Comparison of ENCODE assay signal across 16 cellular contexts in the genomic region with DNA sequence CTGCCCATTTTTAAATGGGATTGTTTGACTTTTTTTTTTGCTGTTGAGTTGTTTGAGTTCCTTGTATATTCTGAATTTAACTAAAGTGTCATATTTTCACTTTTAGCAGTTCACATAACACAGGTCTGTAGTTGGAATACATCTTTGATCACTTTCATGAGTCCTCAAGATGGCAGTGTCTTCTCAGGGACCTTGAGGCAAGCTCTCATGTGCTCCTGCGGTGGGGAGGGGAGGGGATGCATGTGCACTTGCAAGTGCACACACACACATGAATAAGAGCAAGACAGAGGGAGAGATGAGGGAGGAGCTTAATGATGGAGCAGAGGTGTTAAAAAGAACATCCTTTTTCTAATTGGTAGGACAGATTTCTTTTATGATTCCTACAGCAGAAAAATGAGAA.
DNase-seq lines count a peak whose midpoint lies in the region; ATAC-seq and TF ChIP-seq lines count a peak whose summit lies in the region.
"Had no signal": no experiment of that assay in that cellular context is flagged by ENCODE, and none has a peak within 500 bp of the region (broad histone marks: within the 10 kb centered on the region; RNA-seq: fewer than 3 reads in every experiment).

No MANE protein-coding gene starts in this region.

- peaks cover 5 to 17% (median 6%) of the 10 kb centered on the region in 4 donors for H3K4me1 Mint-ChIP-seq in CD4-positive, CD25-positive, alpha-beta regulatory T cell
- H3K4me1 Mint-ChIP-seq in activated T-helper 1 cell treated with anti-CD3 and anti-CD28 coated beads, Interleukin-12 subunit alpha, Interleukin-12 subunit beta, Interleukin-2, Interleukin-4 antibody, amounts not matched to agents 30 ng/mL and 10 ng/mL and 1 ng/mL, durations not matched to agents 14 hours and 24 hours and 36 hours (ENCODE audit: low read depth): peaks cover 15% of the 10 kb centered on the region
- H3K4me1 Mint-ChIP-seq in naive thymus-derived CD8-positive, alpha-beta T cell: peaks cover 10 to 20% (median 16%) of the 10 kb centered on the region in 4 donors

- TF ChIP-seq POLR2A in spleen (IDR thresholded peaks at IDR 0.05): no peak
- TF ChIP-seq POLR2A in lower leg skin (IDR thresholded peaks at IDR 0.05): no peak

- DNase-seq in CD4-positive, CD25-positive, alpha-beta regulatory T cell: peak; percentile 35 to 78 (median 48)
- DNase-seq in T-helper 22 cell (ENCODE audit: low read depth): peak; percentile 20
- peak; percentile 35 for DNase-seq in activated T-helper 1 cell treated with anti-CD3 and anti-CD28 coated beads, Interleukin-12 subunit alpha, Interleukin-12 subunit beta, Interleukin-2, Interleukin-4 antibody, amounts not matched to agents 30 ng/mL and 10 ng/mL and 1 ng/mL, durations not matched to agents 14 hours and 24 hours and 36 hours (ENCODE audit: low spot score)
- peak in 8 of 10 donors; percentile 13 to 74 (median 51) for DNase-seq in naive thymus-derived CD8-positive, alpha-beta T cell
- DNase-seq in posterior cingulate gyrus: no peak
- DNase-seq in spleen: no peak
- DNase-seq in lower leg skin (ENCODE audit: low spot score in 2 of 2): no peak
- DNase-seq: HCEC 1CT; Kasumi-1; mammary epithelial cell; NCI-H187 treated with DMSO at 0.1 percent for 48 hours; NK-92 treated with Interleukin-12 subunit alpha and Interleukin-12 subunit beta, amount 100 ng/mL, for 24 hours had no signal

- H3K4me1 ChIP-seq in CD4-positive, CD25-positive, alpha-beta regulatory T cell (ENCODE audit: control insufficient read depth, insufficient read depth, low read length, poor library complexity, severe bottlenecking): no peaks in the 10 kb centered on the region
- no peaks in the 10 kb centered on the region for H3K4me1 ChIP-seq in spleen
- H3K4me1 ChIP-seq: SJSA1, tibial nerve had no signal

- no peaks in the 10 kb centered on the region for H3K36me3 Mint-ChIP-seq in CD4-positive, CD25-positive, alpha-beta regulatory T cell
- H3K36me3 Mint-ChIP-seq in activated T-helper 1 cell treated with anti-CD3 and anti-CD28 coated beads, Interleukin-12 subunit alpha, Interleukin-12 subunit beta, Interleukin-2, Interleukin-4 antibody, amounts not matched to agents 30 ng/mL and 10 ng/mL and 1 ng/mL, durations not matched to agents 14 hours and 24 hours and 36 hours (ENCODE audit: low read depth): no peaks in the 10 kb centered on the region
- H3K36me3 Mint-ChIP-seq in naive thymus-derived CD8-positive, alpha-beta T cell: peaks cover 0 to 4% (median 0%) of the 10 kb centered on the region in 3 donors

- peaks cover 0 to 4% (median 0%) of the 10 kb centered on the region in 7 donors for H3K9me3 Mint-ChIP-seq in CD4-positive, CD25-positive, alpha-beta regulatory T cell
- H3K9me3 Mint-ChIP-seq in activated T-helper 1 cell treated with anti-CD3 and anti-CD28 coated beads, Interleukin-12 subunit alpha, Interleukin-12 subunit beta, Interleukin-2, Interleukin-4 antibody, amounts not matched to agents 30 ng/mL and 10 ng/mL and 1 ng/mL, durations not matched to agents 14 hours and 24 hours and 36 hours: no peaks in the 10 kb centered on the region
- peaks cover 0 to 3% (median 0%) of the 10 kb centered on the region in 9 donors for H3K9me3 Mint-ChIP-seq in naive thymus-derived CD8-positive, alpha-beta T cell

- TF ChIP-seq CTCF in spleen (IDR thresholded peaks at IDR 0.05 in 8 of 11, conservative IDR thresholded peaks at IDR 0.05 in 3 of 11) (no peak), lower leg skin (IDR thresholded peaks at IDR 0.05) (no peak)

- no peaks in the 10 kb centered on the region for H3K36me3 ChIP-seq in CD4-positive, CD25-positive, alpha-beta regulatory T cell (ENCODE audit: control insufficient read depth, insufficient read depth, low read length)
- no peaks in the 10 kb centered on the region for H3K36me3 ChIP-seq in spleen
- H3K36me3 ChIP-seq: SJSA1, tibial nerve had no signal

- intact Hi-C loops in activated T-helper 1 cell treated with anti-CD3 and anti-CD28 coated beads, Interleukin-12 subunit alpha, Interleukin-12 subunit beta, Interleukin-2, Interleukin-4 antibody, amounts not matched to agents 30 ng/mL and 10 ng/mL and 1 ng/mL, durations not matched to agents 14 hours and 24 hours and 36 hours (cut with micrococcal nuclease): no loop called here
- intact Hi-C loops in posterior cingulate gyrus (cut with DNase I) (no loop called here), spleen (cut with DNase I; ENCODE audit: low total_unique reads) (no loop called here), lower leg skin (cut with DNase I; ENCODE audit: low total_unique reads) (no loop called here)

- H3K4me3 Mint-ChIP-seq in CD4-positive, CD25-positive, alpha-beta regulatory T cell: peak overlapping the region in 3 of 4 donors; percentile 37 to 80 (median 68)
- H3K4me3 Mint-ChIP-seq in activated T-helper 1 cell treated with anti-CD3 and anti-CD28 coated beads, Interleukin-12 subunit alpha, Interleukin-12 subunit beta, Interleukin-2, Interleukin-4 antibody, amounts not matched to agents 30 ng/mL and 10 ng/mL and 1 ng/mL, durations not matched to agents 14 hours and 24 hours and 36 hours: peak overlapping the region; percentile 53
- peak overlapping the region; percentile 6 to 76 (median 55) for H3K4me3 Mint-ChIP-seq in naive thymus-derived CD8-positive, alpha-beta T cell

- peaks cover 6% of the 10 kb centered on the region for H3K27me3 ChIP-seq in CD4-positive, CD25-positive, alpha-beta regulatory T cell (ENCODE audit: control insufficient read depth, insufficient read depth, low read length)
- peaks cover 0 to 4% (median 0%) of the 10 kb centered on the region in 7 donors for H3K27me3 ChIP-seq in spleen (replicated peaks in 1 of 7)
- H3K27me3 ChIP-seq: SJSA1, tibial nerve had no signal

- H3K27ac ChIP-seq in CD4-positive, CD25-positive, alpha-beta regulatory T cell (ENCODE audit: insufficient read depth, low read length, poor library complexity, severe bottlenecking): no peak overlapping the region
- H3K27ac ChIP-seq in spleen: no peak overlapping the region
- H3K27ac ChIP-seq: SJSA1, tibial nerve had no signal

- ATAC-seq in CD4-positive, CD25-positive, alpha-beta regulatory T cell (ENCODE audit: low read depth in 2 of 2): peak; percentile 88 to 89
- ATAC-seq in naive thymus-derived CD8-positive, alpha-beta T cell: peak; percentile 93 to 97
- no peak for ATAC-seq in HG02571 (IDR thresholded peaks at IDR 0.05; ENCODE audit: unreplicated experiment)
- ATAC-seq: sciatic nerve had no signal

- H3K27me3 Mint-ChIP-seq in CD4-positive, CD25-positive, alpha-beta regulatory T cell: peaks cover 8% of the 10 kb centered on the region
- H3K27me3 Mint-ChIP-seq in activated T-helper 1 cell treated with anti-CD3 and anti-CD28 coated beads, Interleukin-12 subunit alpha, Interleukin-12 subunit beta, Interleukin-2, Interleukin-4 antibody, amounts not matched to agents 30 ng/mL and 10 ng/mL and 1 ng/mL, durations not matched to agents 14 hours and 24 hours and 36 hours (ENCODE audit: insufficient read depth): peaks cover 2% of the 10 kb centered on the region
- peaks cover 0 to 2% (median 0%) of the 10 kb centered on the region in 5 donors for H3K27me3 Mint-ChIP-seq in naive thymus-derived CD8-positive, alpha-beta T cell

- H3K27ac Mint-ChIP-seq in CD4-positive, CD25-positive, alpha-beta regulatory T cell: peak overlapping the region; percentile 48 to 86 (median 60)
- H3K27ac Mint-ChIP-seq in activated T-helper 1 cell treated with anti-CD3 and anti-CD28 coated beads, Interleukin-12 subunit alpha, Interleukin-12 subunit beta, Interleukin-2, Interleukin-4 antibody, amounts not matched to agents 30 ng/mL and 10 ng/mL and 1 ng/mL, durations not matched to agents 14 hours and 24 hours and 36 hours: peak overlapping the region; percentile 61
- peak overlapping the region in 9 of 10 donors; percentile 25 to 89 (median 79) for H3K27ac Mint-ChIP-seq in naive thymus-derived CD8-positive, alpha-beta T cell

- 68 to 89% (median 77%) methylated on average over 1 of the region's 1 CpG for WGBS in spleen, 5 donors
- 91 to 95% methylated on average over 1 of the region's 1 CpG for WGBS in lower leg skin, 2 donors

- H3K9me3 ChIP-seq in CD4-positive, CD25-positive, alpha-beta regulatory T cell (ENCODE audit: control insufficient read depth in 2 of 2, low read length in 2 of 2): no peaks in the 10 kb centered on the region
- H3K9me3 ChIP-seq in spleen: no peaks in the 10 kb centered on the region
- H3K9me3 ChIP-seq: SJSA1, tibial nerve had no signal

- H3K4me3 ChIP-seq in CD4-positive, CD25-positive, alpha-beta regulatory T cell (ENCODE audit: low read depth, low read length): peak overlapping the region; percentile 34
- H3K4me3 ChIP-seq in spleen (no peak overlapping the region), lower leg skin (ENCODE audit: low read depth, poor library complexity, severe bottlenecking) (no peak overlapping the region)
- H3K4me3 ChIP-seq: SJSA1, tibial nerve had no signal

- POLR2A ChIA-PET in naive thymus-derived CD8-positive, alpha-beta T cell (lab: Charles Lee): interaction anchor here (1.0 to 1.5 kb wide), 3 partner anchors 573 to 605 kb away, joined by 3 to 5 read pairs (median 3); no protein-coding TSS in a partner anchor

Comparison
In these comparisons a context has a peak if more than half of its experiments do, and no peak if none do; other contexts are left out.
1. DNase-seq: peak in CD4-positive, CD25-positive, alpha-beta regulatory T cell (3 of 3), T-helper 22 cell (single experiment), activated T-helper 1 cell treated with anti-CD3 and anti-CD28 coated beads, Interleukin-12 subunit alpha, Interleukin-12 subunit beta, Interleukin-2, Interleukin-4 antibody, amounts not matched to agents 30 ng/mL and 10 ng/mL and 1 ng/mL, durations not matched to agents 14 hours and 24 hours and 36 hours (single experiment) and naive thymus-derived CD8-positive, alpha-beta T cell (8 of 10); none in posterior cingulate gyrus (0 of 10), spleen (single experiment) and lower leg skin (0 of 2).
2. Peak in every context shown above with its lines, with median percentiles within 50 percentile points of each other: H3K27ac Mint-ChIP-seq and H3K4me3 Mint-ChIP-seq.